8 cellular contexts compared by ENCODE assay signal in genomic region chr18:12703096-12703567, GRCh38. TPM values are rescaled to one million over a fixed set of nuclear protein-coding genes. Genes with fewer than 3 reads are reported as not detected.
DNase-seq lines count a peak whose midpoint lies in the region; ATAC-seq and TF ChIP-seq lines count a peak whose summit lies in the region.

No MANE protein-coding gene starts in this region.

- H3K27me3 ChIP-seq in DOHH2 (ENCODE audit: control insufficient read depth, low read length) = no peaks in the 10 kb centered on the region
- H3K27me3 ChIP-seq in ascending aorta = no peaks in the 10 kb centered on the region

- no peaks in the 10 kb centered on the region for H3F3A ChIP-seq in DOHH2 (ENCODE audit: control insufficient read depth, insufficient read depth)

- H3K4me3 ChIP-seq in DOHH2 (ENCODE audit: low read length) = peak overlapping the region; percentile 92
- peak overlapping the region; percentile 77 to 83 for H3K4me3 ChIP-seq in ascending aorta
- H3K4me3 ChIP-seq in lower leg skin (ENCODE audit: low read depth, poor library complexity, severe bottlenecking) = peak overlapping the region; percentile 87
- H3K4me3 ChIP-seq in urinary bladder (ENCODE audit: low read depth, low read length) = peak overlapping the region; percentile 81

- intact Hi-C loops in ascending aorta (cut with DNase I) (loop anchor here (2.0 kb wide), 2 partner anchors 182 to 326 kb away; partner anchors contain the start of genes AFG3L2 and PTPN2), lower leg skin (cut with DNase I; ENCODE audit: low total_unique reads) (no loop called here)

- H3K36me3 ChIP-seq in DOHH2 (ENCODE audit: control insufficient read depth, low read length) (peaks cover 77% of the 10 kb centered on the region), ascending aorta (peaks cover 14 to 17% of the 10 kb centered on the region in 2 donors), urinary bladder (ENCODE audit: insufficient read depth) (peaks cover 2% of the 10 kb centered on the region)

- H3K4me1 ChIP-seq in DOHH2 (ENCODE audit: control insufficient read depth, low read length) (peaks cover 28% of the 10 kb centered on the region), ascending aorta (peaks cover 3 to 17% of the 10 kb centered on the region in 2 donors), urinary bladder (ENCODE audit: insufficient read depth) (peaks cover 2% of the 10 kb centered on the region)

- ATAC-seq in HG02870 (IDR thresholded peaks at IDR 0.05; ENCODE audit: unreplicated experiment) (peak; percentile 33), GM18505 (IDR thresholded peaks at IDR 0.05; ENCODE audit: unreplicated experiment) (no peak)

- DNase-seq in ascending aorta (ENCODE audit: low spot score in 2 of 2) (no peak), lower leg skin (ENCODE audit: low spot score in 2 of 2) (no peak), NOMO-1 treated with DMSO at 0.1 percent for 48 hours (lab: John Stamatoyannopoulos, UW; ENCODE audit: unreplicated experiment) (no peak), LoVo (ENCODE audit: low spot score) (no peak)

- TF ChIP-seq POLR2A in lower leg skin (IDR thresholded peaks at IDR 0.05) = no peak
- TF ChIP-seq POLR2A in GM18505 (IDR thresholded peaks at IDR 0.05; ENCODE audit: borderline replicate concordance, extremely low read depth, insufficient read depth, insufficient read length) = no peak

- no peaks in the 10 kb centered on the region for H3K9me3 ChIP-seq in DOHH2 (ENCODE audit: control insufficient read depth, insufficient read depth, low read length)
- no peaks in the 10 kb centered on the region for H3K9me3 ChIP-seq in ascending aorta

- H3K27ac ChIP-seq in DOHH2 (ENCODE audit: low read depth, low read length) (peak overlapping the region; percentile 79), ascending aorta (peak overlapping the region; percentile 97 to 98), urinary bladder (ENCODE audit: low read depth) (peak overlapping the region; percentile 98)

- WGBS in lower leg skin, 2 donors = 1% methylated on average over 26 to 28 of the region's 28 CpGs
- under 1% methylated on average over 28 of the region's 28 CpGs for WGBS in urinary bladder

- peaks cover 9% of the 10 kb centered on the region for H4K20me1 ChIP-seq in DOHH2 (ENCODE audit: control insufficient read depth, insufficient read depth, low read depth, low read length)

- no peaks in the 10 kb centered on the region for H3K9me2 ChIP-seq in DOHH2 (replicated peaks; ENCODE audit: control insufficient read depth, low read length)

- peaks cover 84% of the 10 kb centered on the region for H3K79me2 ChIP-seq in DOHH2 (ENCODE audit: control insufficient read depth, low read length)

- H3K4me2 ChIP-seq in DOHH2 (ENCODE audit: low read length) = peak overlapping the region; percentile 96

- no peak for TF ChIP-seq CTCF in DOHH2 (IDR thresholded peaks at IDR 0.05; ENCODE audit: low read depth, low read length, poor library complexity, severe bottlenecking)
- no peak for TF ChIP-seq CTCF in ascending aorta (IDR thresholded peaks at IDR 0.05)
- no peak for TF ChIP-seq CTCF in lower leg skin (IDR thresholded peaks at IDR 0.05)

RNA-seq across cellular contexts. Expression of gene PSMG2, which starts 0.3 kb away (rescaled TPM):
- total RNA-seq in ascending aorta (52.2 TPM), lower leg skin (10 to 100 TPM; 60.9 to 80.3 (median 72.1) TPM), urinary bladder (100 TPM)
- 103 TPM for polyA plus RNA-seq in urinary bladder

RNA-seq across cellular contexts. Expression of gene CEP76, which starts 0.6 kb away (rescaled TPM):
- total RNA-seq in ascending aorta (10.3 TPM), lower leg skin (10 to 100 TPM; 16.1 to 18.9 (median 18.0) TPM), urinary bladder (14.3 TPM)
- 4.4 TPM for polyA plus RNA-seq in urinary bladder

RNA-seq across cellular contexts. Expression of gene SPIRE1, which starts 45.2 kb away (rescaled TPM):
- total RNA-seq in ascending aorta = 16.9 TPM
- total RNA-seq in lower leg skin = 10 to 100 TPM; 22.5 to 56.5 (median 38.3) TPM
- total RNA-seq in urinary bladder = 22.6 TPM
- 12.9 TPM for polyA plus RNA-seq in urinary bladder
